In genomic region chr13:62193919-62194318, GRCh38 we compare ENCODE assay signal across 1 cellular context.
TF ChIP-seq lines count a peak whose summit lies in the region.

No MANE protein-coding gene starts in this region.

TF ChIP-seq in GM12878, 131 proteins besides CTCF, POLR2A, EP300 and RAD21 (continued from another document):
- TF ChIP-seq ZNF274 (IDR thresholded peaks at IDR 0.05; ENCODE audit: insufficient read depth, insufficient read length) (no peak), CEBPB (IDR thresholded peaks at IDR 0.05; ENCODE audit: borderline replicate concordance in 1 of 2, low read depth in 2 of 2, low read length in 2 of 2) (no peak), SMC3 (IDR thresholded peaks at IDR 0.05; ENCODE audit: borderline replicate concordance, low read length) (no peak), CHD1 (IDR thresholded peaks at IDR 0.05; ENCODE audit: low read depth, low read length) (no peak), IRF3 (IDR thresholded peaks at IDR 0.05) (no peak), ZNF217 (IDR thresholded peaks at IDR 0.05) (no peak), KDM1A (IDR thresholded peaks at IDR 0.05; ENCODE audit: borderline replicate concordance) (no peak)
TF ChIP-seq in GM12878: peak in this region for 0.
